In genomic region chr22:19178065-19178658, GRCh38 we compare ENCODE assay signal across 8 cellular contexts. TPM values are rescaled to one million over a fixed set of nuclear protein-coding genes. Genes with fewer than 3 reads are reported as not detected.
DNase-seq lines count a peak whose midpoint lies in the region; ATAC-seq and TF ChIP-seq lines count a peak whose summit lies in the region.

No MANE protein-coding gene starts in this region.

- H3K27me3 ChIP-seq in PC-3 (ENCODE audit: low read length) (no peaks in the 10 kb centered on the region), adipocyte (replicated peaks; ENCODE audit: control insufficient read depth, insufficient read depth, low read length) (no peaks in the 10 kb centered on the region), gastrocnemius medialis (no peaks in the 10 kb centered on the region)

- no peaks in the 10 kb centered on the region for H4K20me1 ChIP-seq in PC-3 (ENCODE audit: low read length)

- no peak for TF ChIP-seq POLR2A in gastrocnemius medialis (IDR thresholded peaks at IDR 0.05)

- POLR2A ChIA-PET in PC-3 (lab: Charles Lee; ENCODE audit: unreplicated experiment): interaction anchor here (0.6 kb wide), 1 partner anchor 24 kb away, joined by 3 read pairs; no protein-coding TSS in a partner anchor

- H3K4me2 ChIP-seq in PC-3 (ENCODE audit: low read length): peak overlapping the region; percentile 90

- TF ChIP-seq CTCF in PC-3 (conservative IDR thresholded peaks at IDR 0.05; ENCODE audit: low read depth, low read length): no peak
- no peak for TF ChIP-seq CTCF in gastrocnemius medialis (IDR thresholded peaks at IDR 0.05 in 4 of 5, conservative IDR thresholded peaks at IDR 0.05 in 1 of 5)

- peak overlapping the region; percentile 25; the same call in 1 of the 2 replicates for H3K27ac ChIP-seq in PC-3 (ENCODE audit: low read length)
- H3K27ac ChIP-seq in gastrocnemius medialis: peak overlapping the region; percentile 76 to 97 (median 93)

- H3F3A ChIP-seq in PC-3 (ENCODE audit: low read length, unreplicated experiment): no peaks in the 10 kb centered on the region

- CTCF ChIA-PET in PC-3 (lab: Charles Lee): interaction anchor here (0.8 kb wide), 1 partner anchor 113 kb away, joined by 7 read pairs; the partner anchor contains the start of gene CLTCL1

- DNase-seq in activated CD4-positive, alpha-beta T cell treated with anti-CD3 and anti-CD28 coated beads for 1 hour: peak; percentile 29
- DNase-seq in activated CD4-positive, alpha-beta T cell treated with anti-CD3 and anti-CD28 coated beads, Interleukin-2, amount 50 U/mL, for 48 hours: no peak
- DNase-seq in PC-3: peak; percentile 25
- peak; percentile 76 for DNase-seq in adipocyte (ENCODE audit: low read depth)
- DNase-seq in hepatic stellate cell (ENCODE audit: low spot score): peak; percentile 63
- no peak for DNase-seq in gastrocnemius medialis
- no peak for DNase-seq in A172 (ENCODE audit: low spot score)

- no peaks in the 10 kb centered on the region for H3K9me2 ChIP-seq in PC-3 (replicated peaks; ENCODE audit: low read length)

- H2AFZ ChIP-seq in PC-3 (ENCODE audit: low read length): peak overlapping the region; percentile 50

- H3K9me3 ChIP-seq in PC-3 (ENCODE audit: low read length) (no peaks in the 10 kb centered on the region), adipocyte (ENCODE audit: control insufficient read depth, low read length) (no peaks in the 10 kb centered on the region), gastrocnemius medialis (no peaks in the 10 kb centered on the region)

- intact Hi-C loops in PC-3 (cut with micrococcal nuclease) (loop anchor here (2.0 kb wide), 3 partner anchors 33 to 109 kb away; partner anchors contain the start of gene ESS2), gastrocnemius medialis (cut with DNase I; ENCODE audit: low total_unique reads) (loop anchor here (2.0 to 5.0 kb wide), 3 partner anchors 113 to 301 kb away; partner anchors contain the start of genes CDC45, CLTCL1, HIRA and MRPL40)

- no peaks in the 10 kb centered on the region for H3K36me3 ChIP-seq in PC-3 (ENCODE audit: low read depth, low read length)
- H3K36me3 ChIP-seq in adipocyte (ENCODE audit: control insufficient read depth, insufficient read depth, low read length, severe bottlenecking): peaks cover 35% of the 10 kb centered on the region
- H3K36me3 ChIP-seq in gastrocnemius medialis: peaks cover 0 to 34% of the 10 kb centered on the region in 2 donors

- H3K4me3 ChIP-seq in PC-3 (ENCODE audit: low read length): peak overlapping the region; percentile 88
- H3K4me3 ChIP-seq in adipocyte (ENCODE audit: low read length): peak overlapping the region; percentile 85
- peak overlapping the region; percentile 58 to 76 (median 70) for H3K4me3 ChIP-seq in gastrocnemius medialis

- H3K9ac ChIP-seq in PC-3 (ENCODE audit: low read length): peak overlapping the region; percentile 81
- H3K9ac ChIP-seq in adipocyte (ENCODE audit: low read length): peak overlapping the region; percentile 92

- H3K4me1 ChIP-seq in PC-3 (ENCODE audit: insufficient read depth, low read length) (peaks cover 8% of the 10 kb centered on the region; the same call in 1 of the 2 replicates), adipocyte (ENCODE audit: control insufficient read depth, insufficient read depth, low read length) (peaks cover 49% of the 10 kb centered on the region), gastrocnemius medialis (peaks cover 24 to 35% of the 10 kb centered on the region in 2 donors)

- BruUV-seq in PC-3 (replicated peaks; lab: Mats Ljungman, UMichigan): no TSS peak

- ATAC-seq in HG02870 (IDR thresholded peaks at IDR 0.05; ENCODE audit: unreplicated experiment): peak; percentile 34
- ATAC-seq in PC-3: peak; percentile 23
- ATAC-seq in gastrocnemius medialis: peak; percentile 4

- peaks cover 44% of the 10 kb centered on the region for H3K79me2 ChIP-seq in PC-3 (ENCODE audit: low read length)

- in situ Hi-C loops in gastrocnemius medialis (cut with MboI; ENCODE audit: low sequenced_read_pairs in 4 of 4): loop anchor here in 1 of 4 donors (25.0 kb wide), 1 partner anchor 284 kb away; no protein-coding TSS in a partner anchor

RNA-seq across cellular contexts. Expression of gene SLC25A1, which starts 0.4 kb away (rescaled TPM):
- total RNA-seq in PC-3 (2014; rRNA removed) (81.6 and 91.7 TPM in 2 replicates), gastrocnemius medialis (10 to 100 TPM; 10.5 to 16.6 (median 13.5) TPM)
- 62.6 and 83.8 TPM in 2 replicates for total RNA-seq in A172 (2014; rRNA removed; shearing (Covaris generic))

RNA-seq across cellular contexts. Expression of gene GSC2, which starts 28.1 kb away (rescaled TPM):
- total RNA-seq in PC-3 (2014; rRNA removed): not detected in 2 replicates
- not detected for total RNA-seq in gastrocnemius medialis
- total RNA-seq in A172 (2014; rRNA removed; shearing (Covaris generic)): not detected in 2 replicates

RNA-seq across cellular contexts. Expression of gene ESS2, which starts 33.7 kb away (rescaled TPM):
- total RNA-seq in PC-3 (2014; rRNA removed) (12.6 and 22.9 TPM in 2 replicates), gastrocnemius medialis (10 to 100 TPM in 2 of 4 donors, 1 to 10 TPM in 2; 7.5 to 25.3 (median 12.0) TPM)
- 12.0 and 12.8 TPM in 2 replicates for total RNA-seq in A172 (2014; rRNA removed; shearing (Covaris generic))

RNA-seq across cellular contexts. Expression of gene TSSK2, which starts 47.1 kb away (rescaled TPM):
- 0.17 TPM in 1 of 2 replicates, not detected in the other for total RNA-seq in PC-3 (2014; rRNA removed)
- total RNA-seq in gastrocnemius medialis: under 1 TPM in 3 of 4 donors, not detected in 1; 0.19 to 0.33 (median 0.25) TPM
- not detected in 2 replicates for total RNA-seq in A172 (2014; rRNA removed; shearing (Covaris generic))

RNA-seq across cellular contexts. Expression of gene DGCR2, which starts 56.0 kb away (rescaled TPM):
- total RNA-seq in PC-3 (2014; rRNA removed) (36.1 and 46.1 TPM in 2 replicates), gastrocnemius medialis (10 to 100 TPM; 30.0 to 72.7 (median 43.5) TPM)
- total RNA-seq in A172 (2014; rRNA removed; shearing (Covaris generic)): 15.6 and 22.8 TPM in 2 replicates

Comparison
In these comparisons a context has a peak if more than half of its experiments do, and no peak if none do; other contexts are left out.
1. DNase-seq: peak in activated CD4-positive, alpha-beta T cell treated with anti-CD3 and anti-CD28 coated beads for 1 hour (single experiment), PC-3 (single experiment), adipocyte (single experiment) and hepatic stellate cell (single experiment); none in activated CD4-positive, alpha-beta T cell treated with anti-CD3 and anti-CD28 coated beads, Interleukin-2, amount 50 U/mL, for 48 hours (0 of 2), gastrocnemius medialis (0 of 2) and A172 (single experiment).
2. Peak in every context shown above with its lines, with median percentiles within 50 percentile points of each other: ATAC-seq and H3K4me3 ChIP-seq.